ENCODE assay signal across 18 cellular contexts in genomic region chr13:79593611-79594275, GRCh38.
DNase-seq lines count a peak whose midpoint lies in the region; ATAC-seq and TF ChIP-seq lines count a peak whose summit lies in the region.
"Had no signal": no experiment of that assay in that cellular context is flagged by ENCODE, and none has a peak within 500 bp of the region (broad histone marks: within the 10 kb centered on the region; RNA-seq: fewer than 3 reads in every experiment).

No MANE protein-coding gene starts in this region.

- no peak overlapping the region for H3K27ac ChIP-seq in substantia nigra (ENCODE audit: low read depth, low read length, poor library complexity, severe bottlenecking)
- H3K27ac ChIP-seq: A549, testis had no signal

- H3K27ac Mint-ChIP-seq in activated naive CD4-positive, alpha-beta T cell treated with anti-CD3 and anti-CD28 coated beads, Interleukin-2, amount 10 ng/mL, durations not matched to agents 7 days and 5 days, result peak overlapping the region; percentile 20
- H3K27ac Mint-ChIP-seq in activated naive CD4-positive, alpha-beta T cell treated with anti-CD3 and anti-CD28 coated beads, Interleukin-2, amount 50 U/mL, for 72 hours, result no peak overlapping the region
- H3K27ac Mint-ChIP-seq in activated T-cell treated with anti-CD3 and anti-CD28 coated beads, Interleukin-2, amount 50 U/mL, for 72 hours, result no peak overlapping the region
- H3K27ac Mint-ChIP-seq: activated CD4-positive, alpha-beta T cell treated with anti-CD3 and anti-CD28 coated beads, Interleukin-2, amount 10 ng/mL, durations not matched to agents 7 days and 5 days; naive thymus-derived CD8-positive, alpha-beta T cell had no signal

- DNase-seq in activated naive CD4-positive, alpha-beta T cell treated with anti-CD3 and anti-CD28 coated beads, Interleukin-2, amount 10 ng/mL, durations not matched to agents 7 days and 5 days, result no peak
- no peak for DNase-seq in activated naive CD4-positive, alpha-beta T cell treated with anti-CD3 and anti-CD28 coated beads, Interleukin-2, amount 50 U/mL, for 72 hours (ENCODE audit: low spot score in 2 of 2)
- DNase-seq in SK-N-DZ (ENCODE audit: low spot score) (peak; percentile 52), fibroblast of peridontal ligament (ENCODE audit: extremely low read depth) (peak; percentile 9), superior temporal gyrus (ENCODE audit: extremely low spot score) (peak; percentile 15), substantia nigra (lab: John Stamatoyannopoulos, UW) (no peak), omental fat pad (ENCODE audit: low spot score) (no peak)
- DNase-seq in activated T-cell treated with anti-CD3 and anti-CD28 coated beads, Interleukin-2, amount 50 U/mL, for 72 hours, result no peak
- DNase-seq: activated CD4-positive, alpha-beta T cell treated with anti-CD3 and anti-CD28 coated beads, Interleukin-2, amount 10 ng/mL, durations not matched to agents 7 days and 5 days; activated T-cell treated with anti-CD3 and anti-CD28 coated beads, Interleukin-2, amount 50 U/mL, for 4 hours; erythroblast; GF-D8; naive thymus-derived CD8-positive, alpha-beta T cell; NCI-H2081 treated with DMSO at 0.1 percent for 48 hours; Right ventricle myocardium superior; T-helper 9 cell; testis had no signal

- no peaks in the 10 kb centered on the region for H3K27me3 Mint-ChIP-seq in activated naive CD4-positive, alpha-beta T cell treated with anti-CD3 and anti-CD28 coated beads, Interleukin-2, amount 10 ng/mL, durations not matched to agents 7 days and 5 days
- H3K27me3 Mint-ChIP-seq in activated T-cell treated with anti-CD3 and anti-CD28 coated beads, Interleukin-2, amount 50 U/mL, for 72 hours (ENCODE audit: low read depth), result no peaks in the 10 kb centered on the region

- H3K4me3 Mint-ChIP-seq in activated naive CD4-positive, alpha-beta T cell treated with anti-CD3 and anti-CD28 coated beads, Interleukin-2, amount 10 ng/mL, durations not matched to agents 7 days and 5 days, result no peak overlapping the region
- H3K4me3 Mint-ChIP-seq in activated T-cell treated with anti-CD3 and anti-CD28 coated beads, Interleukin-2, amount 50 U/mL, for 72 hours, result no peak overlapping the region
- H3K4me3 Mint-ChIP-seq: activated CD4-positive, alpha-beta T cell treated with anti-CD3 and anti-CD28 coated beads, Interleukin-2, amount 10 ng/mL, durations not matched to agents 7 days and 5 days; activated T-cell treated with anti-CD3 and anti-CD28 coated beads, Interleukin-2, amount 50 U/mL, for 4 hours; naive thymus-derived CD8-positive, alpha-beta T cell had no signal

- no peaks in the 10 kb centered on the region for H3K36me3 Mint-ChIP-seq in activated naive CD4-positive, alpha-beta T cell treated with anti-CD3 and anti-CD28 coated beads, Interleukin-2, amount 10 ng/mL, durations not matched to agents 7 days and 5 days
- H3K36me3 Mint-ChIP-seq in activated naive CD4-positive, alpha-beta T cell treated with anti-CD3 and anti-CD28 coated beads, Interleukin-2, amount 50 U/mL, for 72 hours, result no peaks in the 10 kb centered on the region
- no peaks in the 10 kb centered on the region for H3K36me3 Mint-ChIP-seq in activated T-cell treated with anti-CD3 and anti-CD28 coated beads, Interleukin-2, amount 50 U/mL, for 72 hours (ENCODE audit: insufficient read depth in 2 of 2)
- H3K36me3 Mint-ChIP-seq: naive thymus-derived CD8-positive, alpha-beta T cell had no signal

- H3K4me1 Mint-ChIP-seq in activated naive CD4-positive, alpha-beta T cell treated with anti-CD3 and anti-CD28 coated beads, Interleukin-2, amount 10 ng/mL, durations not matched to agents 7 days and 5 days, result no peaks in the 10 kb centered on the region
- no peaks in the 10 kb centered on the region for H3K4me1 Mint-ChIP-seq in activated T-cell treated with anti-CD3 and anti-CD28 coated beads, Interleukin-2, amount 50 U/mL, for 72 hours (ENCODE audit: low read depth)
- H3K4me1 Mint-ChIP-seq: activated CD4-positive, alpha-beta T cell treated with anti-CD3 and anti-CD28 coated beads, Interleukin-2, amount 10 ng/mL, durations not matched to agents 7 days and 5 days; naive thymus-derived CD8-positive, alpha-beta T cell had no signal

- no peak for ATAC-seq in activated naive CD4-positive, alpha-beta T cell treated with anti-CD3 and anti-CD28 coated beads, Interleukin-2, amount 50 U/mL, for 72 hours
- no peak for ATAC-seq in activated T-cell treated with anti-CD3 and anti-CD28 coated beads, Interleukin-2, amount 50 U/mL, for 72 hours (replicated peaks in 1 of 2)
- ATAC-seq in omental fat pad (ENCODE audit: low FRiP score), result no peak
- ATAC-seq: A549; activated T-cell treated with anti-CD3 and anti-CD28 coated beads, Interleukin-2, amount 50 U/mL, for 4 hours; naive thymus-derived CD8-positive, alpha-beta T cell had no signal

- CTCF ChIA-PET in activated naive CD4-positive, alpha-beta T cell treated with anti-CD3 and anti-CD28 coated beads, Interleukin-2, amount 10 ng/mL, durations not matched to agents 7 days and 5 days (lab: Charles Lee), result no interaction called here

- H3K9me3 Mint-ChIP-seq in activated naive CD4-positive, alpha-beta T cell treated with anti-CD3 and anti-CD28 coated beads, Interleukin-2, amount 10 ng/mL, durations not matched to agents 7 days and 5 days, result no peaks in the 10 kb centered on the region
- H3K9me3 Mint-ChIP-seq in activated naive CD4-positive, alpha-beta T cell treated with anti-CD3 and anti-CD28 coated beads, Interleukin-2, amount 50 U/mL, for 72 hours, result peaks cover 0 to 1% of the 10 kb centered on the region in 2 donors
- H3K9me3 Mint-ChIP-seq in activated T-cell treated with anti-CD3 and anti-CD28 coated beads, Interleukin-2, amount 50 U/mL, for 72 hours, result no peaks in the 10 kb centered on the region
- H3K9me3 Mint-ChIP-seq: activated CD4-positive, alpha-beta T cell treated with anti-CD3 and anti-CD28 coated beads, Interleukin-2, amount 10 ng/mL, durations not matched to agents 7 days and 5 days; activated T-cell treated with anti-CD3 and anti-CD28 coated beads, Interleukin-2, amount 50 U/mL, for 4 hours had no signal

- no peak for TF ChIP-seq CTCF in omental fat pad (IDR thresholded peaks at IDR 0.05)

Comparison
In these comparisons a context has a peak if more than half of its experiments do, and no peak if none do; other contexts are left out.
1. DNase-seq: peak in SK-N-DZ (single experiment), fibroblast of peridontal ligament (single experiment) and superior temporal gyrus (single experiment); none in activated naive CD4-positive, alpha-beta T cell treated with anti-CD3 and anti-CD28 coated beads, Interleukin-2, amount 10 ng/mL, durations not matched to agents 7 days and 5 days (single experiment), activated naive CD4-positive, alpha-beta T cell treated with anti-CD3 and anti-CD28 coated beads, Interleukin-2, amount 50 U/mL, for 72 hours (0 of 2), activated T-cell treated with anti-CD3 and anti-CD28 coated beads, Interleukin-2, amount 50 U/mL, for 72 hours (0 of 2), substantia nigra (0 of 49) and omental fat pad (single experiment).